8 cellular contexts compared by ENCODE assay signal in genomic region chr19:4058696-4059492, GRCh38. TPM values are rescaled to one million over a fixed set of nuclear protein-coding genes. Genes with fewer than 3 reads are reported as not detected.
DNase-seq lines count a peak whose midpoint lies in the region; ATAC-seq and TF ChIP-seq lines count a peak whose summit lies in the region.

No MANE protein-coding gene starts in this region.

- H3K27ac ChIP-seq in thymus (ENCODE audit: low read depth), result peak overlapping the region; percentile 83

- H3K4me3 Mint-ChIP-seq in chondrocyte (ENCODE audit: unreplicated experiment), result peak overlapping the region; percentile 22

- H3K4me1 Mint-ChIP-seq in chondrocyte (ENCODE audit: low read depth), result peaks cover 36% of the 10 kb centered on the region

- H3K27me3 ChIP-seq in thymus (ENCODE audit: control insufficient read depth, insufficient read depth), result no peaks in the 10 kb centered on the region

- TF ChIP-seq CTCF in chondrocyte (IDR thresholded peaks at IDR 0.05), result no peak

- H3K27ac Mint-ChIP-seq in chondrocyte (ENCODE audit: unreplicated experiment), result peak overlapping the region; percentile 89

- H3K36me3 Mint-ChIP-seq in chondrocyte (ENCODE audit: low read depth), result peaks cover 2% of the 10 kb centered on the region

- H3K4me3 ChIP-seq in thymus (ENCODE audit: low read length), result no peak overlapping the region

- H3K4me1 ChIP-seq in thymus (ENCODE audit: control insufficient read depth, insufficient read depth, low read length), result peaks cover 4% of the 10 kb centered on the region

- H3K9me3 Mint-ChIP-seq in chondrocyte (ENCODE audit: low read depth), result no peaks in the 10 kb centered on the region

- H3K9me3 ChIP-seq in thymus (ENCODE audit: control insufficient read depth), result no peaks in the 10 kb centered on the region

- peaks cover 57% of the 10 kb centered on the region for H3K36me3 ChIP-seq in thymus (ENCODE audit: control insufficient read depth, insufficient read depth)

- H3K27me3 Mint-ChIP-seq in chondrocyte (ENCODE audit: low read depth), result no peaks in the 10 kb centered on the region

- WGBS in thymus, result 91% methylated on average over 32 of the region's 32 CpGs

- DNase-seq in DMS 273 (lab: John Stamatoyannopoulos, UW; ENCODE audit: unreplicated experiment), result peak; percentile 81
- no peak for DNase-seq in DMS 273 treated with DMSO at 0.1 percent for 48 hours (lab: John Stamatoyannopoulos, UW)
- DNase-seq in chondrocyte (ENCODE audit: low spot score), result no peak
- peak; percentile 90 for DNase-seq in medulla oblongata (ENCODE audit: extremely low spot score)
- no peak for DNase-seq in iPS-NIHi7 (ENCODE audit: extremely low spot score)

- ATAC-seq in HG02678 (IDR thresholded peaks at IDR 0.05; ENCODE audit: unreplicated experiment) (no peak), HG03571 (IDR thresholded peaks at IDR 0.05; ENCODE audit: unreplicated experiment) (no peak)

RNA-seq across cellular contexts. Expression of gene ZBTB7A, which starts 7.8 kb away (rescaled TPM):
- total RNA-seq in chondrocyte, result 29.4 to 29.9 TPM (median 29.5 TPM) in 3 replicates
- polyA plus RNA-seq in thymus, result 9.4 TPM

RNA-seq across cellular contexts. Expression of gene PIAS4, which starts 51.4 kb away (rescaled TPM):
- total RNA-seq in chondrocyte, result 26.3 to 29.7 TPM (median 26.7 TPM) in 3 replicates
- polyA plus RNA-seq in thymus, result 10.8 TPM

Comparison
In these comparisons a context has a peak if more than half of its experiments do, and no peak if none do; other contexts are left out.
1. DNase-seq: peak in DMS 273 (single experiment) and medulla oblongata (single experiment); none in DMS 273 treated with DMSO at 0.1 percent for 48 hours (single experiment), chondrocyte (single experiment) and iPS-NIHi7 (single experiment).